14 cellular contexts compared by ENCODE assay signal in the genomic region with DNA sequence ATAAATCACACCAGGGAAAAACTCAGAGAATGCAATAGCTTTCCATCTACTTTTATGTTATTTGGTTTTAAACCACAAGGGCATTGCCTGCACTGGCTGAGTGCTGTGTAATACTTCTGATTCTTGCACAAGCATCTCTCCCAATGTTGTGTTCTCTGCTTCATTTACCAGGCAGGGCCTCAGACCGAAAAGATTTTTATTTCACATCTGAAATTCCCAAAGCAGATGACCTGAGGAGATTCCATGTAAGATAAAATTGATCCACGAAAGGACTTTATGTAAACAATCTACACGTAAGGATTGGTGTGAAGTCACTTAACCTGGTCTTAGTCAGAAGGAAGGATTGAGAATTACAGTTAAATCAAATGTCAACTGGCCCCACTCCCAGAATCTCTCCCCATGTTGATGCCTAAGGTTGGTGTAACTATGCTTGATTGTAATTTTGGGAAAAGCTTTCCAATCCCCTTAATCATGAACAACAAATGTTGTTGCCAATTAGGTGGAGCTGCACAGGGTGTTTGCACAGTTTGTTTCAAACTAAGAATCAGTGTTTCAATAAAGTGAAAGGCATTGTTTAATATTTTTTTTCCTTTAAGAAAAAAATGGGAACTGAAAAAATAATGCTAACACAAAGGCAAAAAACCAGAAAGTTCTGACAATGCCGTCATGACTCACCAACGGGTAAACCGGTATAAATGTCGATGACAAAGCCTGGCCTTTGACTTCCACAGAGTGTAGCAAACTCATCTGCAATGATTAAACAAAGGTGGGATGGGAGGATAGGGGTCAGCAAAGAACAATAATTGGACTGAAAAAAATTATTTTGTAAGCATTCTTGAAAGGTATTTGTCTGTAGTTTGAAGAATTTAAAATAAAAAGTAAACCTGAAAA.
DNase-seq lines count a peak whose midpoint lies in the region; ATAC-seq and TF ChIP-seq lines count a peak whose summit lies in the region.
"Had no signal": no experiment of that assay in that cellular context is flagged by ENCODE, and none has a peak within 500 bp of the region (broad histone marks: within the 10 kb centered on the region; RNA-seq: fewer than 3 reads in every experiment).

No MANE protein-coding gene starts in this region.

- H3K27me3 ChIP-seq in RWPE2 (ENCODE audit: insufficient read depth, poor library complexity, severe bottlenecking) (no peaks in the 10 kb centered on the region), thoracic aorta (replicated peaks; ENCODE audit: insufficient read depth) (no peaks in the 10 kb centered on the region)
- H3K27me3 ChIP-seq: cardiac muscle cell, heart right ventricle, SJCRH30 had no signal

- H3K27ac ChIP-seq in RWPE2 (ENCODE audit: poor library complexity, severe bottlenecking) (peak overlapping the region; percentile 39), thoracic aorta (peak overlapping the region; percentile 20 to 33)
- H3K27ac ChIP-seq: cardiac muscle cell, SJCRH30 had no signal

- H3K36me3 ChIP-seq in RWPE2 (ENCODE audit: low read depth) = peaks cover 8% of the 10 kb centered on the region
- H3K36me3 ChIP-seq in thoracic aorta = peaks cover 42% of the 10 kb centered on the region
- H3K36me3 ChIP-seq: cardiac muscle cell had no signal

- no peaks in the 10 kb centered on the region for H3K9me3 ChIP-seq in RWPE2 (ENCODE audit: severe bottlenecking)
- H3K9me3 ChIP-seq in thoracic aorta = no peaks in the 10 kb centered on the region
- H3K9me3 ChIP-seq: heart right ventricle, SJCRH30 had no signal

- H3K4me3 ChIP-seq in RWPE2 (ENCODE audit: severe bottlenecking) (no peak overlapping the region), thoracic aorta (no peak overlapping the region)
- H3K4me3 ChIP-seq: cardiac muscle cell, heart right ventricle, SJCRH30 had no signal

- DNase-seq in H4 (ENCODE audit: low spot score) (peak; percentile 69), RWPE2 (ENCODE audit: low spot score) (no peak), fibroblast of gingiva (ENCODE audit: low read depth) (peak; percentile 91), thoracic aorta (ENCODE audit: low spot score) (no peak), SIG-M5 treated with dmso at 0.1 percent for 504 hours (lab: John Stamatoyannopoulos, UW; ENCODE audit: unreplicated experiment) (no peak), COLO829 (ENCODE audit: low spot score) (no peak)
- DNase-seq in activated CD4-positive, alpha-beta T cell treated with anti-CD3 and anti-CD28 coated beads for 48 hours = no peak
- DNase-seq: DND-41; heart right ventricle; NCI-H524; nucleus accumbens; SJCRH30; stimulated activated CD4-positive, alpha-beta T cell treated with anti-CD3 and anti-CD28 coated beads, Interleukin-2, amount 100 ng/mL, for 24 hours had no signal

- peak; percentile 65 for ATAC-seq in RWPE2 (ENCODE audit: low read depth)
- ATAC-seq in thoracic aorta (ENCODE audit: insufficient number of reproducible peaks, low FRiP score, low read depth) = no peak

- H3K4me1 ChIP-seq in RWPE2 (ENCODE audit: insufficient read depth, poor library complexity, severe bottlenecking) = peaks cover 7% of the 10 kb centered on the region
- H3K4me1 ChIP-seq in thoracic aorta (ENCODE audit: control insufficient read depth in 1 of 2, low read depth in 2 of 2) = peaks cover 4 to 24% of the 10 kb centered on the region in 2 donors
- H3K4me1 ChIP-seq: SJCRH30 had no signal

- TF ChIP-seq CTCF in RWPE2 (IDR thresholded peaks at IDR 0.05; ENCODE audit: poor library complexity, severe bottlenecking) = no peak
- peak; percentile 8 for TF ChIP-seq CTCF in thoracic aorta (IDR thresholded peaks at IDR 0.05)

Comparison
In these comparisons a context has a peak if more than half of its experiments do, and no peak if none do; other contexts are left out.
1. DNase-seq: peak in H4 (single experiment) and fibroblast of gingiva (single experiment); none in RWPE2 (single experiment), thoracic aorta (single experiment), SIG-M5 treated with dmso at 0.1 percent for 504 hours (single experiment), activated CD4-positive, alpha-beta T cell treated with anti-CD3 and anti-CD28 coated beads for 48 hours (single experiment) and COLO829 (single experiment).